1 cellular context compared by ENCODE assay signal in genomic region chr14:73758392-73759182, GRCh38.
TF ChIP-seq lines count a peak whose summit lies in the region.

No MANE protein-coding gene starts in this region.

TF ChIP-seq in HepG2, 621 proteins besides CTCF, POLR2A, EP300 and RAD21 (continued from another document and continues in another):
- TF ChIP-seq ZNF281 (CRISPR knock-in tag; IDR thresholded peaks at IDR 0.05; ENCODE audit: borderline replicate concordance) (peak; percentile 32; the same call in 1 of the 2 replicates), NR2F1 (CRISPR knock-in tag; IDR thresholded peaks at IDR 0.05) (no peak), AFF4 (CRISPR knock-in tag; IDR thresholded peaks at IDR 0.05) (peak; percentile 58; the same call in 1 of the 2 replicates), ZBTB21 (CRISPR knock-in tag; IDR thresholded peaks at IDR 0.05) (no peak), ZNF333 (CRISPR knock-in tag; IDR thresholded peaks at IDR 0.05; ENCODE audit: borderline replicate concordance) (0 out of 2 replicates have a peak, but pooled peaks have one; percentile 48), THAP11 (CRISPR knock-in tag; IDR thresholded peaks at IDR 0.05) (0 out of 2 replicates have a peak, but pooled peaks have one; percentile 19), THAP8 (CRISPR knock-in tag; IDR thresholded peaks at IDR 0.05; ENCODE audit: borderline replicate concordance) (0 out of 2 replicates have a peak, but pooled peaks have one; percentile 69), U2AF1 (optimal IDR thresholded peaks at IDR 0.05; ENCODE audit: low read depth, low read length) (peak; percentile 42), POGZ (CRISPR knock-in tag; IDR thresholded peaks at IDR 0.05) (peak; percentile 39; the same call in 1 of the 2 replicates), GZF1 (CRISPR knock-in tag; IDR thresholded peaks at IDR 0.05) (0 out of 2 replicates have a peak, but pooled peaks have one; percentile 48), ZNF574 (CRISPR knock-in tag; IDR thresholded peaks at IDR 0.05) (0 out of 2 replicates have a peak, but pooled peaks have one; percentile 25), ZNF451 (CRISPR knock-in tag; IDR thresholded peaks at IDR 0.05) (peak; percentile 28; the same call in 1 of the 2 replicates), PCBP1 (IDR thresholded peaks at IDR 0.05; ENCODE audit: borderline replicate concordance, low read depth, low read length) (0 out of 2 replicates have a peak, but pooled peaks have one; percentile 47), ZNF891 (CRISPR knock-in tag; IDR thresholded peaks at IDR 0.05) (0 out of 2 replicates have a peak, but pooled peaks have one; percentile 30), RXRB (CRISPR knock-in tag; IDR thresholded peaks at IDR 0.05; ENCODE audit: borderline replicate concordance) (peak; percentile 41; the same call in 1 of the 2 replicates), PBX3 (CRISPR knock-in tag; IDR thresholded peaks at IDR 0.05; ENCODE audit: borderline replicate concordance) (peak; percentile 46; the same call in 1 of the 2 replicates), ZNF724P (CRISPR knock-in tag; IDR thresholded peaks at IDR 0.05; ENCODE audit: borderline replicate concordance) (no peak), KMT2A (CRISPR knock-in tag; IDR thresholded peaks at IDR 0.05) (0 out of 2 replicates have a peak, but pooled peaks have one; percentile 61), ZMYM4 (CRISPR knock-in tag; IDR thresholded peaks at IDR 0.05) (0 out of 2 replicates have a peak, but pooled peaks have one; percentile 12)
- TF ChIP-seq, protein P1, sequence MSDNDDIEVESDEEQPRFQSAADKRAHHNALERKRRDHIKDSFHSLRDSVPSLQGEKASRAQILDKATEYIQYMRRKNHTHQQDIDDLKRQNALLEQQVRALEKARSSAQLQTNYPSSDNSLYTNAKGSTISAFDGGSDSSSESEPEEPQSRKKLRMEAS (IDR thresholded peaks at IDR 0.05) = peak; percentile 52
- TF ChIP-seq, protein P2, sequence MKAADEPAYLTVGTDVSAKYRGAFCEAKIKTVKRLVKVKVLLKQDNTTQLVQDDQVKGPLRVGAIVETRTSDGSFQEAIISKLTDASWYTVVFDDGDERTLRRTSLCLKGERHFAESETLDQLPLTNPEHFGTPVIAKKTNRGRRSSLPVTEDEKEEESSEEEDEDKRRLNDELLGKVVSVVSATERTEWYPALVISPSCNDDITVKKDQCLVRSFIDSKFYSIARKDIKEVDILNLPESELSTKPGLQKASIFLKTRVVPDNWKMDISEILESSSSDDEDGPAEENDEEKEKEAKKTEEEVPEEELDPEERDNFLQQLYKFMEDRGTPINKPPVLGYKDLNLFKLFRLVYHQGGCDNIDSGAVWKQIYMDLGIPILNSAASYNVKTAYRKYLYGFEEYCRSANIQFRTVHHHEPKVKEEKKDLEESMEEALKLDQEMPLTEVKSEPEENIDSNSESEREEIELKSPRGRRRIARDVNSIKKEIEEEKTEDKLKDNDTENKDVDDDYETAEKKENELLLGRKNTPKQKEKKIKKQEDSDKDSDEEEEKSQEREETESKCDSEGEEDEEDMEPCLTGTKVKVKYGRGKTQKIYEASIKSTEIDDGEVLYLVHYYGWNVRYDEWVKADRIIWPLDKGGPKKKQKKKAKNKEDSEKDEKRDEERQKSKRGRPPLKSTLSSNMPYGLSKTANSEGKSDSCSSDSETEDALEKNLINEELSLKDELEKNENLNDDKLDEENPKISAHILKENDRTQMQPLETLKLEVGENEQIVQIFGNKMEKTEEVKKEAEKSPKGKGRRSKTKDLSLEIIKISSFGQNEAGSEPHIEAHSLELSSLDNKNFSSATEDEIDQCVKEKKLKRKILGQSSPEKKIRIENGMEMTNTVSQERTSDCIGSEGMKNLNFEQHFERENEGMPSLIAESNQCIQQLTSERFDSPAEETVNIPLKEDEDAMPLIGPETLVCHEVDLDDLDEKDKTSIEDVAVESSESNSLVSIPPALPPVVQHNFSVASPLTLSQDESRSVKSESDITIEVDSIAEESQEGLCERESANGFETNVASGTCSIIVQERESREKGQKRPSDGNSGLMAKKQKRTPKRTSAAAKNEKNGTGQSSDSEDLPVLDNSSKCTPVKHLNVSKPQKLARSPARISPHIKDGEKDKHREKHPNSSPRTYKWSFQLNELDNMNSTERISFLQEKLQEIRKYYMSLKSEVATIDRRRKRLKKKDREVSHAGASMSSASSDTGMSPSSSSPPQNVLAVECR (CRISPR knock-in tag; IDR thresholded peaks at IDR 0.05; ENCODE audit: borderline replicate concordance) = peak; percentile 72
- TF ChIP-seq, protein P3, sequence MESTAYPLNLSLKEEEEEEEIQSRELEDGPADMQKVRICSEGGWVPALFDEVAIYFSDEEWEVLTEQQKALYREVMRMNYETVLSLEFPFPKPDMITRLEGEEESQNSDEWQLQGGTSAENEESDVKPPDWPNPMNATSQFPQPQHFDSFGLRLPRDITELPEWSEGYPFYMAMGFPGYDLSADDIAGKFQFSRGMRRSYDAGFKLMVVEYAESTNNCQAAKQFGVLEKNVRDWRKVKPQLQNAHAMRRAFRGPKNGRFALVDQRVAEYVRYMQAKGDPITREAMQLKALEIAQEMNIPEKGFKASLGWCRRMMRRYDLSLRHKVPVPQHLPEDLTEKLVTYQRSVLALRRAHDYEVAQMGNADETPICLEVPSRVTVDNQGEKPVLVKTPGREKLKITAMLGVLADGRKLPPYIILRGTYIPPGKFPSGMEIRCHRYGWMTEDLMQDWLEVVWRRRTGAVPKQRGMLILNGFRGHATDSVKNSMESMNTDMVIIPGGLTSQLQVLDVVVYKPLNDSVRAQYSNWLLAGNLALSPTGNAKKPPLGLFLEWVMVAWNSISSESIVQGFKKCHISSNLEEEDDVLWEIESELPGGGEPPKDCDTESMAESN (CRISPR knock-in tag; conservative IDR thresholded peaks at IDR 0.05) = peak; percentile 66; the same call in 1 of the 2 replicates
- TF ChIP-seq, protein P4, sequence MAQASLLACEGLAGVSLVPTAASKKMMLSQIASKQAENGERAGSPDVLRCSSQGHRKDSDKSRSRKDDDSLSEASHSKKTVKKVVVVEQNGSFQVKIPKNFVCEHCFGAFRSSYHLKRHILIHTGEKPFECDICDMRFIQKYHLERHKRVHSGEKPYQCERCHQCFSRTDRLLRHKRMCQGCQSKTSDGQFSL (CRISPR knock-in tag; IDR thresholded peaks at IDR 0.05) = 0 out of 2 replicates have a peak, but pooled peaks have one; percentile 47
- TF ChIP-seq, protein P5, sequence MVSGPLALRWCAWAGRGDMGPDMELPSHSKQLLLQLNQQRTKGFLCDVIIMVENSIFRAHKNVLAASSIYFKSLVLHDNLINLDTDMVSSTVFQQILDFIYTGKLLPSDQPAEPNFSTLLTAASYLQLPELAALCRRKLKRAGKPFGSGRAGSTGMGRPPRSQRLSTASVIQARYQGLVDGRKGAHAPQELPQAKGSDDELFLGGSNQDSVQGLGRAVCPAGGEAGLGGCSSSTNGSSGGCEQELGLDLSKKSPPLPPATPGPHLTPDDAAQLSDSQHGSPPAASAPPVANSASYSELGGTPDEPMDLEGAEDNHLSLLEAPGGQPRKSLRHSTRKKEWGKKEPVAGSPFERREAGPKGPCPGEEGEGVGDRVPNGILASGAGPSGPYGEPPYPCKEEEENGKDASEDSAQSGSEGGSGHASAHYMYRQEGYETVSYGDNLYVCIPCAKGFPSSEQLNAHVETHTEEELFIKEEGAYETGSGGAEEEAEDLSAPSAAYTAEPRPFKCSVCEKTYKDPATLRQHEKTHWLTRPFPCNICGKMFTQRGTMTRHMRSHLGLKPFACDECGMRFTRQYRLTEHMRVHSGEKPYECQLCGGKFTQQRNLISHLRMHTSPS (CRISPR knock-in tag; IDR thresholded peaks at IDR 0.05; ENCODE audit: low read depth) = peak; percentile 39; the same call in 1 of the 2 replicates
